1 cellular context compared by ENCODE assay signal in the genomic region with DNA sequence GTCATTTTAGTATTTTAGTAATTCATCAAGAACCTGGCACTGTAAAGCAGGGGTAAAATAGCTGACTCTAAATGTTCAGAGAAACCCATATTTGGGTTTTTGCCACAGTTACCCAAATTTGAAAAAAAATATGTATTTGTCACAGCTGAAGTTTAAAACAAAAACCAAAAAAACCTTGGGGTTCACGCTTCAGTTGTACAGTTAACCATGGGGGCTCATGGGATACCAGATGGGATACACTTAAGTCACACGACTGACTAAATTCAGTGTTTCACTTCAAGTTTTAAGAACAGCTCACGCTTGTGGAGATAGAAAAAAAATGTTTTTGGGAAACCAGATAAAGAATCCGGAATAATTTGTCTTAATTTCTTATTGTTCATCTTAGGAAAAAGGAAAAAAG.
TF ChIP-seq lines count a peak whose summit lies in the region.

No MANE protein-coding gene starts in this region.

TF ChIP-seq in GM23338, 12 proteins besides CTCF, POLR2A, EP300 and RAD21 (continued from another document):
- TF ChIP-seq, protein P1, sequence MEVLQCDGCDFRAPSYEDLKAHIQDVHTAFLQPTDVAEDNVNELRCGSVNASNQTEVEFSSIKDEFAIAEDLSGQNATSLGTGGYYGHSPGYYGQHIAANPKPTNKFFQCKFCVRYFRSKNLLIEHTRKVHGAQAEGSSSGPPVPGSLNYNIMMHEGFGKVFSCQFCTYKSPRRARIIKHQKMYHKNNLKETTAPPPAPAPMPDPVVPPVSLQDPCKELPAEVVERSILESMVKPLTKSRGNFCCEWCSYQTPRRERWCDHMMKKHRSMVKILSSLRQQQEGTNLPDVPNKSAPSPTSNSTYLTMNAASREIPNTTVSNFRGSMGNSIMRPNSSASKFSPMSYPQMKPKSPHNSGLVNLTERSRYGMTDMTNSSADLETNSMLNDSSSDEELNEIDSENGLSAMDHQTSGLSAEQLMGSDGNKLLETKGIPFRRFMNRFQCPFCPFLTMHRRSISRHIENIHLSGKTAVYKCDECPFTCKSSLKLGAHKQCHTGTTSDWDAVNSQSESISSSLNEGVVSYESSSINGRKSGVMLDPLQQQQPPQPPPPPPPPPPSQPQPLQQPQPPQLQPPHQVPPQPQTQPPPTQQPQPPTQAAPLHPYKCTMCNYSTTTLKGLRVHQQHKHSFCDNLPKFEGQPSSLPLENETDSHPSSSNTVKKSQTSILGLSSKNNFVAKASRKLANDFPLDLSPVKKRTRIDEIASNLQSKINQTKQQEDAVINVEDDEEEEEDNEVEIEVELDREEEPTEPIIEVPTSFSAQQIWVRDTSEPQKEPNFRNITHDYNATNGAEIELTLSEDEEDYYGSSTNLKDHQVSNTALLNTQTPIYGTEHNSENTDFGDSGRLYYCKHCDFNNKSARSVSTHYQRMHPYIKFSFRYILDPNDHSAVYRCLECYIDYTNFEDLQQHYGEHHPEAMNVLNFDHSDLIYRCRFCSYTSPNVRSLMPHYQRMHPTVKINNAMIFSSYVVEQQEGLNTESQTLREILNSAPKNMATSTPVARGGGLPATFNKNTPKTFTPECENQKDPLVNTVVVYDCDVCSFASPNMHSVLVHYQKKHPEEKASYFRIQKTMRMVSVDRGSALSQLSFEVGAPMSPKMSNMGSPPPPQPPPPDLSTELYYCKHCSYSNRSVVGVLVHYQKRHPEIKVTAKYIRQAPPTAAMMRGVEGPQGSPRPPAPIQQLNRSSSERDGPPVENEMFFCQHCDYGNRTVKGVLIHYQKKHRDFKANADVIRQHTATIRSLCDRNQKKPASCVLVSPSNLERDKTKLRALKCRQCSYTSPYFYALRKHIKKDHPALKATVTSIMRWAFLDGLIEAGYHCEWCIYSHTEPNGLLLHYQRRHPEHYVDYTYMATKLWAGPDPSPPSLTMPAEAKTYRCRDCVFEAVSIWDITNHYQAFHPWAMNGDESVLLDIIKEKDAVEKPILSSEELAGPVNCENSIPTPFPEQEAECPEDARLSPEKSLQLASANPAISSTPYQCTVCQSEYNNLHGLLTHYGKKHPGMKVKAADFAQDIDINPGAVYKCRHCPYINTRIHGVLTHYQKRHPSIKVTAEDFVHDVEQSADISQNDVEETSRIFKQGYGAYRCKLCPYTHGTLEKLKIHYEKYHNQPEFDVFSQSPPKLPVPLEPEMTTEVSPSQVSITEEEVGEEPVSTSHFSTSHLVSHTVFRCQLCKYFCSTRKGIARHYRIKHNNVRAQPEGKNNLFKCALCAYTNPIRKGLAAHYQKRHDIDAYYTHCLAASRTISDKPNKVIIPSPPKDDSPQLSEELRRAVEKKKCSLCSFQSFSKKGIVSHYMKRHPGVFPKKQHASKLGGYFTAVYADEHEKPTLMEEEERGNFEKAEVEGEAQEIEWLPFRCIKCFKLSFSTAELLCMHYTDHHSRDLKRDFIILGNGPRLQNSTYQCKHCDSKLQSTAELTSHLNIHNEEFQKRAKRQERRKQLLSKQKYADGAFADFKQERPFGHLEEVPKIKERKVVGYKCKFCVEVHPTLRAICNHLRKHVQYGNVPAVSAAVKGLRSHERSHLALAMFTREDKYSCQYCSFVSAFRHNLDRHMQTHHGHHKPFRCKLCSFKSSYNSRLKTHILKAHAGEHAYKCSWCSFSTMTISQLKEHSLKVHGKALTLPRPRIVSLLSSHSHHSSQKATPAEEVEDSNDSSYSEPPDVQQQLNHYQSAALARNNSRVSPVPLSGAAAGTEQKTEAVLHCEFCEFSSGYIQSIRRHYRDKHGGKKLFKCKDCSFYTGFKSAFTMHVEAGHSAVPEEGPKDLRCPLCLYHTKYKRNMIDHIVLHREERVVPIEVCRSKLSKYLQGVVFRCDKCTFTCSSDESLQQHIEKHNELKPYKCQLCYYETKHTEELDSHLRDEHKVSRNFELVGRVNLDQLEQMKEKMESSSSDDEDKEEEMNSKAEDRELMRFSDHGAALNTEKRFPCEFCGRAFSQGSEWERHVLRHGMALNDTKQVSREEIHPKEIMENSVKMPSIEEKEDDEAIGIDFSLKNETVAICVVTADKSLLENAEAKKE (CRISPR knock-in tag; IDR thresholded peaks at IDR 0.05): no peak
- TF ChIP-seq ZNF114 (CRISPR knock-in tag; IDR thresholded peaks at IDR 0.05): no peak
- no peak for TF ChIP-seq EZH2 (IDR thresholded peaks at IDR 0.05; ENCODE audit: low read depth, unreplicated experiment)
- TF ChIP-seq, protein P2, sequence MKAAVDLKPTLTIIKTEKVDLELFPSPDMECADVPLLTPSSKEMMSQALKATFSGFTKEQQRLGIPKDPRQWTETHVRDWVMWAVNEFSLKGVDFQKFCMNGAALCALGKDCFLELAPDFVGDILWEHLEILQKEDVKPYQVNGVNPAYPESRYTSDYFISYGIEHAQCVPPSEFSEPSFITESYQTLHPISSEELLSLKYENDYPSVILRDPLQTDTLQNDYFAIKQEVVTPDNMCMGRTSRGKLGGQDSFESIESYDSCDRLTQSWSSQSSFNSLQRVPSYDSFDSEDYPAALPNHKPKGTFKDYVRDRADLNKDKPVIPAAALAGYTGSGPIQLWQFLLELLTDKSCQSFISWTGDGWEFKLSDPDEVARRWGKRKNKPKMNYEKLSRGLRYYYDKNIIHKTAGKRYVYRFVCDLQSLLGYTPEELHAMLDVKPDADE (IDR thresholded peaks at IDR 0.05): no peak
- no peak for TF ChIP-seq POLR2AphosphoS5 (IDR thresholded peaks at IDR 0.05; ENCODE audit: low read depth)
- no peak for TF ChIP-seq STAT1 (IDR thresholded peaks at IDR 0.05; ENCODE audit: unreplicated experiment)
- no peak for TF ChIP-seq JUNB (IDR thresholded peaks at IDR 0.05; ENCODE audit: unreplicated experiment)
- no peak for TF ChIP-seq EZH2phosphoT487 (IDR thresholded peaks at IDR 0.05; ENCODE audit: unreplicated experiment)
TF ChIP-seq in GM23338: peak in this region for 0.
